ENCODE assay signal across 8 cellular contexts in genomic region chr11:64246624-64246873, GRCh38. TPM values are rescaled to one million over a fixed set of nuclear protein-coding genes. Genes with fewer than 3 reads are reported as not detected.
DNase-seq lines count a peak whose midpoint lies in the region; ATAC-seq and TF ChIP-seq lines count a peak whose summit lies in the region.
"Not testable (repeated sequence)": the region's sequence is repeated elsewhere in the genome, so short reads cannot be mapped to it uniquely, and the experiment has no call there.

No MANE protein-coding gene starts in this region.

- peak overlapping the region; percentile 79 for H3K9ac ChIP-seq in fibroblast of lung (ENCODE audit: insufficient read depth, low read length)

- POLR2A ChIA-PET in BJ (lab: Charles Lee) = interaction anchor here (0.6 kb wide), 1 partner anchor 1407 kb away, joined by 5 read pairs; no protein-coding TSS in a partner anchor

- H3K4me3 Mint-ChIP-seq in activated naive CD8-positive, alpha-beta T cell treated with anti-CD3 and anti-CD28 coated beads, Interleukin-2, amount 50 U/mL, for 24 hours = peak overlapping the region; percentile 83

- ATAC-seq in GM19463 (IDR thresholded peaks at IDR 0.05; ENCODE audit: unreplicated experiment) (peak; percentile 4), HG03159 (IDR thresholded peaks at IDR 0.05; ENCODE audit: unreplicated experiment) (peak; percentile 12)
- not testable (repeated sequence) for ATAC-seq in activated naive CD8-positive, alpha-beta T cell treated with anti-CD3 and anti-CD28 coated beads, Interleukin-2, amount 50 U/mL, for 24 hours

- peak overlapping the region; percentile 68; the same call in 1 of the 2 replicates for H3K27ac ChIP-seq in SJSA1
- H3K27ac ChIP-seq in fibroblast of lung (ENCODE audit: insufficient read depth, low read length); mesodermal cell (ENCODE audit: low read depth, low read length, severe bottlenecking): not testable (repeated sequence)
- peak overlapping the region; percentile 84 to 98 (median 92) for H3K27ac ChIP-seq in skin epidermis

- not testable (repeated sequence) for H3K9me3 ChIP-seq in SJSA1 (replicated peaks); fibroblast of lung (ENCODE audit: control insufficient read depth, insufficient read depth, low read depth, low read length); mesodermal cell (ENCODE audit: control insufficient read depth, low read length)

- peaks cover 39% of the 10 kb centered on the region for H3K79me2 ChIP-seq in fibroblast of lung (ENCODE audit: control insufficient read depth, insufficient read depth, low read length)

- H3K27me3 Mint-ChIP-seq in activated naive CD8-positive, alpha-beta T cell treated with anti-CD3 and anti-CD28 coated beads, Interleukin-2, amount 50 U/mL, for 24 hours = not testable (repeated sequence)

- not testable (repeated sequence) for DNase-seq in BJ (ENCODE audit: low read depth); SJSA1 (ENCODE audit: low read depth in 1 of 2, low spot score in 2 of 2); activated naive CD8-positive, alpha-beta T cell treated with anti-CD3 and anti-CD28 coated beads, Interleukin-2, amount 50 U/mL, for 24 hours; fibroblast of lung (ENCODE audit: low read depth in 2 of 2)

- H3K4me3 ChIP-seq in BJ (ENCODE audit: low read depth, low read length) = peak overlapping the region; percentile 94
- peak overlapping the region; percentile 79 for H3K4me3 ChIP-seq in SJSA1
- peak overlapping the region in 2 of 4 experiments; percentile 92 to 97 for H3K4me3 ChIP-seq in fibroblast of lung (replicated peaks in 1 of 4; ENCODE audit: control extremely low read depth in 1 of 4, insufficient read depth in 1 of 4, low read depth in 3 of 4, low read length in 4 of 4)
- H3K4me3 ChIP-seq in mesodermal cell (ENCODE audit: extremely low read depth, insufficient read depth, low read length, poor library complexity, severe bottlenecking) = peak overlapping the region; percentile 89
- H3K4me3 ChIP-seq in skin epidermis = peak overlapping the region; percentile 55 to 80 (median 69)

- WGBS in mesodermal cell (ENCODE audit: insufficient coverage in 2 of 2), 2 experiments = 0% methylated on average over 13 to 24 of the region's 43 CpGs

- H4K20me1 ChIP-seq in fibroblast of lung (ENCODE audit: control insufficient read depth, extremely low read depth, insufficient read depth, low read length) = not testable (repeated sequence)

- H3K27ac Mint-ChIP-seq in activated naive CD8-positive, alpha-beta T cell treated with anti-CD3 and anti-CD28 coated beads, Interleukin-2, amount 50 U/mL, for 24 hours = not testable (repeated sequence)

- H3K9me3 Mint-ChIP-seq in activated naive CD8-positive, alpha-beta T cell treated with anti-CD3 and anti-CD28 coated beads, Interleukin-2, amount 50 U/mL, for 24 hours = not testable (repeated sequence)

- H3K4me2 ChIP-seq in fibroblast of lung (ENCODE audit: extremely low read depth, insufficient read depth, low read length) = not testable (repeated sequence)

- not testable (repeated sequence) for TF ChIP-seq CTCF in BJ (IDR thresholded peaks at IDR 0.05; ENCODE audit: insufficient read depth, low read depth, low read length); fibroblast of lung (conservative IDR thresholded peaks at IDR 0.05 in 1 of 2, IDR thresholded peaks at IDR 0.05 in 1 of 2; ENCODE audit: low read depth in 1 of 2, low read length in 2 of 2)

- CTCF ChIA-PET in BJ (lab: Yijun Ruan, JAX) = interaction anchor here (0.7 to 8.2 kb wide), 8 partner anchors 11 to 598 kb away, joined by 3 to 92 read pairs (median 4); partner anchors contain the start of genes CATSPERZ, CDC42BPG, ESRRA and FERMT3

- H2AFZ ChIP-seq in fibroblast of lung (ENCODE audit: low read length) = not testable (repeated sequence)

- H3K27me3 ChIP-seq in BJ (ENCODE audit: control insufficient read depth, insufficient read depth, low read length); SJSA1 (replicated peaks); fibroblast of lung (ENCODE audit: control insufficient read depth, insufficient read depth, low read length): not testable (repeated sequence)

- H3K36me3 ChIP-seq in BJ (ENCODE audit: control insufficient read depth, insufficient read depth, low read length) (peaks cover 11% of the 10 kb centered on the region), SJSA1 (peaks cover 45% of the 10 kb centered on the region), mesodermal cell (ENCODE audit: control insufficient read depth, insufficient read depth, low read length) (peaks cover 22% of the 10 kb centered on the region)
- not testable (repeated sequence) for H3K36me3 ChIP-seq in fibroblast of lung (ENCODE audit: control insufficient read depth, insufficient read depth, low read length)

- peaks cover 34% of the 10 kb centered on the region for H3K4me1 Mint-ChIP-seq in activated naive CD8-positive, alpha-beta T cell treated with anti-CD3 and anti-CD28 coated beads, Interleukin-2, amount 50 U/mL, for 24 hours

- H3K36me3 Mint-ChIP-seq in activated naive CD8-positive, alpha-beta T cell treated with anti-CD3 and anti-CD28 coated beads, Interleukin-2, amount 50 U/mL, for 24 hours (ENCODE audit: low read depth) = peaks cover 14% of the 10 kb centered on the region

- H3K4me1 ChIP-seq in SJSA1 (replicated peaks) (peaks cover 56% of the 10 kb centered on the region), fibroblast of lung (ENCODE audit: control insufficient read depth, extremely low read depth, insufficient read depth, low read length) (peaks cover 20% of the 10 kb centered on the region), mesodermal cell (ENCODE audit: control insufficient read depth, insufficient read depth, low read length, poor library complexity, severe bottlenecking) (peaks cover 42% of the 10 kb centered on the region)

RNA-seq across cellular contexts. Expression of gene PPP1R14B, which starts 0.2 kb away (rescaled TPM):
- 174 and 283 TPM in 2 replicates for polyA plus RNA-seq in BJ (2011; rRNA removed)
- 55.6 and 75.0 TPM in 2 replicates for polyA minus RNA-seq in BJ (2011; rRNA and poly(A)+ RNA removed)
- total RNA-seq in SJSA1 (2014; rRNA removed; shearing (Covaris generic)) = 467 and 505 TPM in 2 replicates
- 121 and 122 TPM in 2 replicates for total RNA-seq in fibroblast of lung
- 107 and 199 TPM in 2 replicates for polyA plus RNA-seq in fibroblast of lung
- 196 and 388 TPM in 2 replicates for polyA plus RNA-seq in fibroblast of lung (2012)
- polyA minus RNA-seq in fibroblast of lung (ENCODE audit: low replicate concordance) = 104 and 218 TPM in 2 replicates
- 310 TPM for polyA plus RNA-seq in mesodermal cell (2013, experiment 1 of 2)
- 253 TPM for polyA plus RNA-seq in mesodermal cell (2013, experiment 2 of 2)

RNA-seq across cellular contexts. Expression of gene PLCB3, which starts 4.8 kb away (rescaled TPM):
- polyA plus RNA-seq in BJ (2011; rRNA removed) (17.9 and 30.2 TPM in 2 replicates), fibroblast of lung (17.2 and 20.6 TPM in 2 replicates)
- 45.3 and 50.4 TPM in 2 replicates for polyA minus RNA-seq in BJ (2011; rRNA and poly(A)+ RNA removed)
- 34.3 and 51.5 TPM in 2 replicates for total RNA-seq in SJSA1 (2014; rRNA removed; shearing (Covaris generic))
- 34.2 and 37.2 TPM in 2 replicates for total RNA-seq in fibroblast of lung
- 23.7 and 27.9 TPM in 2 replicates for polyA plus RNA-seq in fibroblast of lung (2012)
- 47.7 and 56.8 TPM in 2 replicates for polyA minus RNA-seq in fibroblast of lung (ENCODE audit: low replicate concordance)
- 31.8 TPM for polyA plus RNA-seq in mesodermal cell (2013, experiment 1 of 2)
- polyA plus RNA-seq in mesodermal cell (2013, experiment 2 of 2) = 29.5 TPM

RNA-seq across cellular contexts. Expression of gene FKBP2, which starts 5.7 kb away (rescaled TPM):
- polyA plus RNA-seq in BJ (2011; rRNA removed) (65.6 and 76.2 TPM in 2 replicates), fibroblast of lung (34.7 and 41.4 TPM in 2 replicates)
- polyA minus RNA-seq in BJ (2011; rRNA and poly(A)+ RNA removed) = 30.6 and 45.1 TPM in 2 replicates
- 73.4 and 228 TPM in 2 replicates for total RNA-seq in SJSA1 (2014; rRNA removed; shearing (Covaris generic))
- 60.9 and 62.9 TPM in 2 replicates for total RNA-seq in fibroblast of lung
- 129 and 130 TPM in 2 replicates for polyA plus RNA-seq in fibroblast of lung (2012)
- polyA minus RNA-seq in fibroblast of lung (ENCODE audit: low replicate concordance) = 20.6 and 32.5 TPM in 2 replicates
- 71.7 TPM for polyA plus RNA-seq in mesodermal cell (2013, experiment 1 of 2)
- polyA plus RNA-seq in mesodermal cell (2013, experiment 2 of 2) = 72.1 TPM

RNA-seq across cellular contexts. Expression of gene VEGFB, which starts 12.2 kb away (rescaled TPM):
- 10.2 and 13.2 TPM in 2 replicates for polyA plus RNA-seq in BJ (2011; rRNA removed)
- 4.9 and 10.0 TPM in 2 replicates for polyA minus RNA-seq in BJ (2011; rRNA and poly(A)+ RNA removed)
- 13.0 and 17.2 TPM in 2 replicates for total RNA-seq in SJSA1 (2014; rRNA removed; shearing (Covaris generic))
- total RNA-seq in fibroblast of lung = 24.4 and 27.9 TPM in 2 replicates
- polyA plus RNA-seq in fibroblast of lung = 21.2 and 25.3 TPM in 2 replicates
- 143 and 151 TPM in 2 replicates for polyA plus RNA-seq in fibroblast of lung (2012)
- 35.6 and 43.8 TPM in 2 replicates for polyA minus RNA-seq in fibroblast of lung (ENCODE audit: low replicate concordance)
- polyA plus RNA-seq in mesodermal cell (2013, experiment 1 of 2) = 45.4 TPM
- 44.0 TPM for polyA plus RNA-seq in mesodermal cell (2013, experiment 2 of 2)

RNA-seq across cellular contexts. Expression of gene DNAJC4, which starts 16.2 kb away (rescaled TPM):
- polyA plus RNA-seq in BJ (2011; rRNA removed) = 23.5 and 42.1 TPM in 2 replicates
- polyA minus RNA-seq in BJ (2011; rRNA and poly(A)+ RNA removed) = 11.4 and 23.1 TPM in 2 replicates
- 2.7 and 11.9 TPM in 2 replicates for total RNA-seq in SJSA1 (2014; rRNA removed; shearing (Covaris generic))
- total RNA-seq in fibroblast of lung = 12.6 TPM in 2 replicates
- polyA plus RNA-seq in fibroblast of lung = 11.2 and 12.6 TPM in 2 replicates
- 22.2 and 25.1 TPM in 2 replicates for polyA plus RNA-seq in fibroblast of lung (2012)
- polyA minus RNA-seq in fibroblast of lung (ENCODE audit: low replicate concordance) = 15.4 and 31.3 TPM in 2 replicates
- polyA plus RNA-seq in mesodermal cell (2013, experiment 1 of 2) = 42.5 TPM
- 47.7 TPM for polyA plus RNA-seq in mesodermal cell (2013, experiment 2 of 2)
